8 cellular contexts compared by ENCODE assay signal in genomic region chr6:28895131-28895812, GRCh38. TPM values are rescaled to one million over a fixed set of nuclear protein-coding genes. Genes with fewer than 3 reads are reported as not detected.
A peak's percentile ranks its signal among the peaks of the same experiment; 100 is the strongest.
DNase-seq lines count a peak whose midpoint lies in the region; ATAC-seq and TF ChIP-seq lines count a peak whose summit lies in the region.

No MANE protein-coding gene starts in this region.

- DNase-seq in EL (peak; percentile 97), H4 (ENCODE audit: low spot score) (peak; percentile 96), LNCaP clone FGC (ENCODE audit: low read depth) (peak; percentile 92), RWPE1 (ENCODE audit: low spot score) (peak; percentile 91), fibroblast of the aortic adventitia (ENCODE audit: low read depth) (peak; percentile 99)
- peak; percentile 76 for DNase-seq in activated T-helper 9 cell treated with anti-CD3 and anti-CD28 coated beads, Interleukin-2, amount 50 U/mL, for 16 hours (ENCODE audit: low read depth)
- DNase-seq in natural killer cell treated with Interleukin-12 subunit alpha and Interleukin-12 subunit beta and Interleukin-15 and Interleukin-18, amount 100 ng/mL, for 72 hours (ENCODE audit: low spot score), result peak; percentile 90
- peak; percentile 86 for DNase-seq in stimulated activated naive CD4-positive, alpha-beta T cell treated with Interleukin-2 at 50 U/mL for 16 hours (lab: John Stamatoyannopoulos, UW)

- peaks cover 3% of the 10 kb centered on the region for H3K36me3 Mint-ChIP-seq in natural killer cell treated with Interleukin-12 subunit alpha and Interleukin-12 subunit beta and Interleukin-15 and Interleukin-18, amount 100 ng/mL, for 72 hours

- no peak for TF ChIP-seq CTCF in LNCaP clone FGC (IDR thresholded peaks at IDR 0.05; ENCODE audit: control insufficient read depth, extremely low read depth, insufficient read depth)
- TF ChIP-seq CTCF in RWPE1 (conservative IDR thresholded peaks at IDR 0.05; ENCODE audit: low read depth), result no peak
- TF ChIP-seq CTCF in fibroblast of the aortic adventitia (IDR thresholded peaks at IDR 0.05; ENCODE audit: insufficient read depth, low read length), result no peak

- peaks cover 11 to 18% of the 10 kb centered on the region in 2 donors for H3K4me1 Mint-ChIP-seq in natural killer cell treated with Interleukin-12 subunit alpha and Interleukin-12 subunit beta and Interleukin-15 and Interleukin-18, amount 100 ng/mL, for 72 hours (ENCODE audit: low read depth in 2 of 2)

- CTCF ChIA-PET in RWPE1 (lab: Yijun Ruan, JAX), result interaction anchor here (0.7 kb wide), 1 partner anchor 27 kb away, joined by 3 read pairs; no protein-coding TSS in a partner anchor

- peak overlapping the region; percentile 94 for H3K4me3 Mint-ChIP-seq in natural killer cell treated with Interleukin-12 subunit alpha and Interleukin-12 subunit beta and Interleukin-15 and Interleukin-18, amount 100 ng/mL, for 72 hours

- peak overlapping the region; percentile 74 for H3K4me3 ChIP-seq in LNCaP clone FGC (ENCODE audit: low read depth, low read length)
- H3K4me3 ChIP-seq in fibroblast of the aortic adventitia (ENCODE audit: low read depth, low read length), result peak overlapping the region; percentile 81

- peak overlapping the region; percentile 98 to 100 for H3K27ac Mint-ChIP-seq in natural killer cell treated with Interleukin-12 subunit alpha and Interleukin-12 subunit beta and Interleukin-15 and Interleukin-18, amount 100 ng/mL, for 72 hours

- no peaks in the 10 kb centered on the region for H3K9me3 Mint-ChIP-seq in natural killer cell treated with Interleukin-12 subunit alpha and Interleukin-12 subunit beta and Interleukin-15 and Interleukin-18, amount 100 ng/mL, for 72 hours

- H3K27ac ChIP-seq in RWPE1, result peak overlapping the region; percentile 98

- H3K27me3 Mint-ChIP-seq in natural killer cell treated with Interleukin-12 subunit alpha and Interleukin-12 subunit beta and Interleukin-15 and Interleukin-18, amount 100 ng/mL, for 72 hours, result no peaks in the 10 kb centered on the region

- ATAC-seq in natural killer cell treated with Interleukin-12 subunit alpha and Interleukin-12 subunit beta and Interleukin-15 and Interleukin-18, amount 100 ng/mL, for 72 hours, result peak; percentile 87 to 89

- POLR2A ChIA-PET in RWPE1 (lab: Yijun Ruan, JAX; ENCODE audit: low non-redundant PET), result interaction anchor here (0.9 to 1.0 kb wide), 2 partner anchors 27 to 90 kb away, joined by 5 read pairs; no protein-coding TSS in a partner anchor

RNA-seq across cellular contexts. Expression of gene TRIM27, which starts 28.5 kb away (rescaled TPM):
- total RNA-seq in H4 (2014; rRNA removed; shearing (Covaris generic)), result 66.8 and 72.7 TPM in 2 replicates
- total RNA-seq in fibroblast of the aortic adventitia (ENCODE audit: low replicate concordance), result 32.7 and 49.7 TPM in 2 replicates
- 10 to 100 TPM; 49.1 to 74.0 TPM for total RNA-seq in natural killer cell treated with Interleukin-12 subunit alpha and Interleukin-12 subunit beta and Interleukin-15 and Interleukin-18, amount 100 ng/mL, for 72 hours

Comparison
In these comparisons a context has a peak if more than half of its experiments do, and no peak if none do; other contexts are left out.
1. Peak in every context shown above with its lines: DNase-seq, ATAC-seq, H3K4me3 ChIP-seq and H3K27ac ChIP-seq.